ENCODE assay signal across 1 cellular context in the genomic region with DNA sequence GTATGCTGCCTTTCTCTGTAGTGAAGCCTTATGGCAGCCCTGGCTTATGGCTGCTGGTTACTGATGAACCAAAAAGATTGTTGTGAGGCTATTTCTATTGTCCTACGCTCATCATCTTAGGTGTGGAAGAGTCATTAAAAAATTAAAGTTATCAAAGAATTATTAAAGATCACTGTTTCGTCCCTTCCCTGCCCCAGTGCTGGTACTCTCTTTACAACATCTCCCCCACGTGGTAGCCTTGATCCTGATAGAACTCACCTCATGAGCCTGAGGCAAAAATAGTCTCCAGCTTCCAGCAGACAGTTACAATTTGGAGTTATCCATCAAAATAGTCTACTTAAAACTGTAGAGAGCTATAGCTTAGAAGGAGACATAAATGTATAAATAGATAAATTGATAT.
TF ChIP-seq lines count a peak whose summit lies in the region.

No MANE protein-coding gene starts in this region.

TF ChIP-seq in GM12878, 131 proteins besides CTCF, POLR2A, EP300 and RAD21 (continued from another document):
- TF ChIP-seq CBX5 (IDR thresholded peaks at IDR 0.05; ENCODE audit: low read depth) (peak; percentile 78; the same call in 1 of the 2 replicates), MEF2B (IDR thresholded peaks at IDR 0.05; ENCODE audit: partially characterized antibody, poor library complexity, severe bottlenecking) (peak; percentile 15), RB1 (IDR thresholded peaks at IDR 0.05; ENCODE audit: borderline replicate concordance) (0 out of 2 replicates have a peak, but pooled peaks have one; percentile 54), PAX5 (IDR thresholded peaks at IDR 0.05; ENCODE audit: borderline replicate concordance, low read depth, low read length) (no peak)
- TF ChIP-seq, protein P1, sequence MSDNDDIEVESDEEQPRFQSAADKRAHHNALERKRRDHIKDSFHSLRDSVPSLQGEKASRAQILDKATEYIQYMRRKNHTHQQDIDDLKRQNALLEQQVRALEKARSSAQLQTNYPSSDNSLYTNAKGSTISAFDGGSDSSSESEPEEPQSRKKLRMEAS (IDR thresholded peaks at IDR 0.05; ENCODE audit: low read depth, low read length): 0 out of 2 replicates have a peak, but pooled peaks have one; percentile 16
- TF ChIP-seq, protein P2, sequence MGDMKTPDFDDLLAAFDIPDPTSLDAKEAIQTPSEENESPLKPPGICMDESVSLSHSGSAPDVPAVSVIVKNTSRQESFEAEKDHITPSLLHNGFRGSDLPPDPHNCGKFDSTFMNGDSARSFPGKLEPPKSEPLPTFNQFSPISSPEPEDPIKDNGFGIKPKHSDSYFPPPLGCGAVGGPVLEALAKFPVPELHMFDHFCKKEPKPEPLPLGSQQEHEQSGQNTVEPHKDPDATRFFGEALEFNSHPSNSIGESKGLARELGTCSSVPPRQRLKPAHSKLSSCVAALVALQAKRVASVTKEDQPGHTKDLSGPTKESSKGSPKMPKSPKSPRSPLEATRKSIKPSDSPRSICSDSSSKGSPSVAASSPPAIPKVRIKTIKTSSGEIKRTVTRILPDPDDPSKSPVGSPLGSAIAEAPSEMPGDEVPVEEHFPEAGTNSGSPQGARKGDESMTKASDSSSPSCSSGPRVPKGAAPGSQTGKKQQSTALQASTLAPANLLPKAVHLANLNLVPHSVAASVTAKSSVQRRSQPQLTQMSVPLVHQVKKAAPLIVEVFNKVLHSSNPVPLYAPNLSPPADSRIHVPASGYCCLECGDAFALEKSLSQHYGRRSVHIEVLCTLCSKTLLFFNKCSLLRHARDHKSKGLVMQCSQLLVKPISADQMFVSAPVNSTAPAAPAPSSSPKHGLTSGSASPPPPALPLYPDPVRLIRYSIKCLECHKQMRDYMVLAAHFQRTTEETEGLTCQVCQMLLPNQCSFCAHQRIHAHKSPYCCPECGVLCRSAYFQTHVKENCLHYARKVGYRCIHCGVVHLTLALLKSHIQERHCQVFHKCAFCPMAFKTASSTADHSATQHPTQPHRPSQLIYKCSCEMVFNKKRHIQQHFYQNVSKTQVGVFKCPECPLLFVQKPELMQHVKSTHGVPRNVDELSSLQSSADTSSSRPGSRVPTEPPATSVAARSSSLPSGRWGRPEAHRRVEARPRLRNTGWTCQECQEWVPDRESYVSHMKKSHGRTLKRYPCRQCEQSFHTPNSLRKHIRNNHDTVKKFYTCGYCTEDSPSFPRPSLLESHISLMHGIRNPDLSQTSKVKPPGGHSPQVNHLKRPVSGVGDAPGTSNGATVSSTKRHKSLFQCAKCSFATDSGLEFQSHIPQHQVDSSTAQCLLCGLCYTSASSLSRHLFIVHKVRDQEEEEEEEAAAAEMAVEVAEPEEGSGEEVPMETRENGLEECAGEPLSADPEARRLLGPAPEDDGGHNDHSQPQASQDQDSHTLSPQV (IDR thresholded peaks at IDR 0.05): 0 out of 2 replicates have a peak, but pooled peaks have one; percentile 35
